13 cellular contexts compared by ENCODE assay signal in genomic region chr4:2891294-2891693, GRCh38. TPM values are rescaled to one million over a fixed set of nuclear protein-coding genes. Genes with fewer than 3 reads are reported as not detected.
DNase-seq lines count a peak whose midpoint lies in the region; ATAC-seq and TF ChIP-seq lines count a peak whose summit lies in the region.
"Had no signal": no experiment of that assay in that cellular context is flagged by ENCODE, and none has a peak within 500 bp of the region (broad histone marks: within the 10 kb centered on the region; RNA-seq: fewer than 3 reads in every experiment).

No MANE protein-coding gene starts in this region.

- H3K9me3 Mint-ChIP-seq in activated T-cell treated with anti-CD3 and anti-CD28 coated beads, Interleukin-2, amount 50 U/mL, for 72 hours, result no peaks in the 10 kb centered on the region

- H3K27me3 Mint-ChIP-seq in activated T-cell treated with anti-CD3 and anti-CD28 coated beads, Interleukin-2, amount 50 U/mL, for 72 hours (ENCODE audit: low read depth), result no peaks in the 10 kb centered on the region

- intact Hi-C loops in transverse colon (cut with DNase I; ENCODE audit: low total_unique reads), result no loop called here

- H3K36me3 ChIP-seq in kidney epithelial cell (ENCODE audit: control insufficient read depth, insufficient read depth, low read length), result no peaks in the 10 kb centered on the region
- H3K36me3 ChIP-seq in transverse colon, result peaks cover 0 to 31% (median 14%) of the 10 kb centered on the region in 4 donors
- peaks cover 21% of the 10 kb centered on the region for H3K36me3 ChIP-seq in HAP-1 (replicated peaks)

- H3K36me3 Mint-ChIP-seq in activated T-cell treated with anti-CD3 and anti-CD28 coated beads, Interleukin-2, amount 50 U/mL, for 72 hours (ENCODE audit: insufficient read depth in 2 of 2), result peaks cover 8 to 21% of the 10 kb centered on the region in 2 donors

- H3K9me3 ChIP-seq in transverse colon (no peaks in the 10 kb centered on the region), HAP-1 (no peaks in the 10 kb centered on the region)

- no peak for TF ChIP-seq POLR2A in transverse colon (IDR thresholded peaks at IDR 0.05)

- no peak for ATAC-seq in activated T-cell treated with anti-CD3 and anti-CD28 coated beads, Interleukin-2, amount 50 U/mL, for 72 hours (replicated peaks in 1 of 2)
- ATAC-seq in HG02678 (IDR thresholded peaks at IDR 0.05; ENCODE audit: unreplicated experiment) (no peak), GM21367 (IDR thresholded peaks at IDR 0.05; ENCODE audit: unreplicated experiment) (no peak)

- TF ChIP-seq EP300 in transverse colon (IDR thresholded peaks at IDR 0.05; ENCODE audit: low read depth), result no peak

- H3K27ac Mint-ChIP-seq in activated T-cell treated with anti-CD3 and anti-CD28 coated beads, Interleukin-2, amount 50 U/mL, for 72 hours, result peak overlapping the region; percentile 50

- no peak overlapping the region for H3K4me3 ChIP-seq in astrocyte of the spinal cord (ENCODE audit: low read depth, low read length)
- no peak overlapping the region for H3K4me3 ChIP-seq in kidney epithelial cell (ENCODE audit: low read depth, low read length)
- H3K4me3 ChIP-seq in transverse colon, result no peak overlapping the region
- H3K4me3 ChIP-seq in HAP-1, result no peak overlapping the region

- TF ChIP-seq CTCF in astrocyte of the spinal cord (IDR thresholded peaks at IDR 0.05; ENCODE audit: low read depth, low read length), result no peak
- TF ChIP-seq CTCF in kidney epithelial cell (IDR thresholded peaks at IDR 0.05; ENCODE audit: insufficient read depth, low read length, poor library complexity, severe bottlenecking), result no peak
- no peak for TF ChIP-seq CTCF in transverse colon (IDR thresholded peaks at IDR 0.05)

- H3K4me1 ChIP-seq in transverse colon (peaks cover 0 to 22% (median 13%) of the 10 kb centered on the region in 4 donors), HAP-1 (no peaks in the 10 kb centered on the region; the same call in 1 of the 2 replicates)

- in situ Hi-C loops in astrocyte of the spinal cord (cut with HindIII; ENCODE audit: low sequenced_read_pairs), result no loop called here
- in situ Hi-C loops in transverse colon (cut with MboI; ENCODE audit: low pct_ligation_motif_present in 1 of 4, low pct_unique_long_range_greater_than_20kb in 1 of 4, low sequenced_read_pairs in 3 of 4), result no loop called here
- in situ Hi-C loops in HAP-1 (cut with MboI; ENCODE audit: low sequenced_read_pairs), result no loop called here

- H3K4me3 Mint-ChIP-seq in activated T-cell treated with anti-CD3 and anti-CD28 coated beads, Interleukin-2, amount 50 U/mL, for 72 hours, result no peak overlapping the region

- peaks cover 5% of the 10 kb centered on the region for H3K4me1 Mint-ChIP-seq in activated T-cell treated with anti-CD3 and anti-CD28 coated beads, Interleukin-2, amount 50 U/mL, for 72 hours (ENCODE audit: low read depth)

- H3K27me3 ChIP-seq in kidney epithelial cell (ENCODE audit: control insufficient read depth, insufficient read depth, low read length), result no peaks in the 10 kb centered on the region
- H3K27me3 ChIP-seq in transverse colon, result no peaks in the 10 kb centered on the region
- no peaks in the 10 kb centered on the region for H3K27me3 ChIP-seq in HAP-1 (ENCODE audit: low read depth)

- 20 to 53% methylated on average over 3 to 5 of the region's 5 CpGs for WGBS in transverse colon (ENCODE audit: low coverage in 1 of 2), 2 donors

- DNase-seq in activated T-cell treated with anti-CD3 and anti-CD28 coated beads, Interleukin-2, amount 50 U/mL, for 72 hours, result no peak
- no peak for DNase-seq in activated T-cell treated with anti-CD3 and anti-CD28 coated beads, Interleukin-2, amount 50 U/mL, for 48 hours
- DNase-seq in astrocyte of the spinal cord (ENCODE audit: low read depth, low spot score) (peak; percentile 60), kidney epithelial cell (ENCODE audit: low read depth) (peak; percentile 26), transverse colon (no peak), HAP-1 (ENCODE audit: low spot score in 2 of 2) (no peak)
- DNase-seq: activated CD4-positive, alpha-beta T cell treated with anti-CD3 and anti-CD28 coated beads for 1 hour; AML-193; NCI-H1694 treated with DMSO at 0.1 percent for 48 hours; retina; stimulated activated CD8-positive, alpha-beta memory T cell treated with anti-CD3 and anti-CD28 coated beads, Interleukin-4, amount 100 ng/mL, for 48 hours had no signal

- peak overlapping the region; percentile 11 to 32 (median 14) for H3K27ac ChIP-seq in transverse colon

RNA-seq across cellular contexts. Expression of gene ADD1, which starts 47.6 kb away (rescaled TPM):
- total RNA-seq in activated T-cell treated with anti-CD3 and anti-CD28 coated beads, Interleukin-2, amount 50 U/mL, for 72 hours, result 100 to 1,000 TPM; 281 to 282 TPM
- total RNA-seq in kidney epithelial cell (132 and 142 TPM in 2 replicates), transverse colon (100 to 1,000 TPM; 218 to 392 (median 299) TPM)

Comparison
In these comparisons a context has a peak if more than half of its experiments do, and no peak if none do; other contexts are left out.
1. DNase-seq: peak in astrocyte of the spinal cord (single experiment) and kidney epithelial cell (single experiment); none in activated T-cell treated with anti-CD3 and anti-CD28 coated beads, Interleukin-2, amount 50 U/mL, for 72 hours (0 of 2), activated T-cell treated with anti-CD3 and anti-CD28 coated beads, Interleukin-2, amount 50 U/mL, for 48 hours (0 of 2), transverse colon (single experiment) and HAP-1 (0 of 2).